13 cellular contexts compared by ENCODE assay signal in the genomic region with DNA sequence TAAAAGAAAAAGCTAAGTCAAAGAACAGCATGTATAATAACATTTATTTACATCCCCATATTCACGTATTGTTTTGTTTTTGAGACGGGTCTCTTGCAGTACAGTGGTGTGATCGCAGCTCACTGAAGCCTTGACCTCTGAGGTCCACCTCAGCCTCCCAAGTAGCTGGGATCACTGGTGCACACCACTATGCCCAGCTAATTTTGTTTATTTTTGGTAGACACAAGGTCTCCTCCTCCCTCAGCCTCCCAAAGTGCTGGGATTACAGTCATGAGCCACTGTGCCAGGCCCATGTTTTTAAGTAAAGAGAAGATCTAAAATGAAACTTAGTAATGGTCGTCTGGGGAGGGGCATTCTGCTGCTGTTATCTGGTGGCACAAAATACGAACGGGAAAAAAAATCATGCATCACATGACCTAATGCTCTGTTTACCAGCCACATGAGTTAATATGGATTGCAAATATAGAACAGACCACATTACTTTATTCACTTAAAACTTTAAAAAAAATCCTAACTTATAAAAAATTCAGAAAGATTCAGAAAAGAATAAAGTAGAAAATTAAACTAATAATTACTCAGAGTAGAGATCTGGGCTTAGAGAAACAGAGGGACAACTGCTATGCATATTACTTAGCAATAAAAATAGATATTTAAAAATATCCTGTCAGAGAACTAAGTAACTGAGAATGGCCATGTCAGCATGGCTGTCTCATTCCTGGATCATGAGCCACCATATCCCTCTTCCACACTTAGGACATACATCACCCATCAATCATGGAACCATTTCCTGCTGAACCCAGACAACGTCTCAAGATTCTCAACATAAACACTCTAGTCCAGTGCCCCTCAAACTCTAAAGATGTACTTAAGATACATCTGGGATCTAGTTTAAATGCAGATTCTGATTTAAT. TPM values are rescaled to one million over a fixed set of nuclear protein-coding genes. Genes with fewer than 3 reads are reported as not detected.
DNase-seq lines count a peak whose midpoint lies in the region; ATAC-seq, FAIRE-seq and TF ChIP-seq lines count a peak whose summit lies in the region.
"Had no signal": no experiment of that assay in that cellular context is flagged by ENCODE, and none has a peak within 500 bp of the region (broad histone marks: within the 10 kb centered on the region; RNA-seq: fewer than 3 reads in every experiment).

No MANE protein-coding gene starts in this region.

- no peaks in the 10 kb centered on the region for H3K27me3 Mint-ChIP-seq in activated CD8-positive, alpha-beta T cell treated with anti-CD3 and anti-CD28 coated beads for 36 hours
- no peaks in the 10 kb centered on the region for H3K27me3 Mint-ChIP-seq in activated CD8-positive, alpha-beta T cell treated with anti-CD3 and anti-CD28 coated beads, Interleukin-2, amount 10 ng/mL, durations not matched to agents 7 days and 5 days (ENCODE audit: low read depth)
- H3K27me3 Mint-ChIP-seq in chondrocyte (ENCODE audit: low read depth) (no peaks in the 10 kb centered on the region), type B pancreatic cell (no peaks in the 10 kb centered on the region)
- H3K27me3 Mint-ChIP-seq: activated naive CD4-positive, alpha-beta T cell treated with anti-CD3 and anti-CD28 coated beads, Interleukin-2, amount 10 ng/mL, durations not matched to agents 7 days and 5 days had no signal

- POLR2A ChIA-PET in activated CD8-positive, alpha-beta T cell treated with anti-CD3 and anti-CD28 coated beads for 36 hours (lab: Charles Lee), result no interaction called here
- POLR2A ChIA-PET in activated CD8-positive, alpha-beta T cell treated with anti-CD3 and anti-CD28 coated beads, Interleukin-2, amount 10 ng/mL, durations not matched to agents 7 days and 5 days (lab: Charles Lee), result no interaction called here

- no peak overlapping the region for H3K4me3 Mint-ChIP-seq in activated CD8-positive, alpha-beta T cell treated with anti-CD3 and anti-CD28 coated beads for 36 hours
- H3K4me3 Mint-ChIP-seq in activated CD8-positive, alpha-beta T cell treated with anti-CD3 and anti-CD28 coated beads, Interleukin-2, amount 10 ng/mL, durations not matched to agents 7 days and 5 days, result no peak overlapping the region
- H3K4me3 Mint-ChIP-seq in chondrocyte (ENCODE audit: unreplicated experiment) (no peak overlapping the region), type B pancreatic cell (no peak overlapping the region)
- H3K4me3 Mint-ChIP-seq: activated naive CD4-positive, alpha-beta T cell treated with anti-CD3 and anti-CD28 coated beads, Interleukin-2, amount 10 ng/mL, durations not matched to agents 7 days and 5 days had no signal

- H3K4me1 Mint-ChIP-seq in activated CD8-positive, alpha-beta T cell treated with anti-CD3 and anti-CD28 coated beads for 36 hours (ENCODE audit: low read depth), result peaks cover 51% of the 10 kb centered on the region
- peaks cover 30% of the 10 kb centered on the region for H3K4me1 Mint-ChIP-seq in activated CD8-positive, alpha-beta T cell treated with anti-CD3 and anti-CD28 coated beads, Interleukin-2, amount 10 ng/mL, durations not matched to agents 7 days and 5 days (ENCODE audit: low read depth)
- H3K4me1 Mint-ChIP-seq in chondrocyte (ENCODE audit: low read depth), result peaks cover 65% of the 10 kb centered on the region
- H3K4me1 Mint-ChIP-seq in type B pancreatic cell (ENCODE audit: unreplicated experiment), result peaks cover 27% of the 10 kb centered on the region

- H3K36me3 Mint-ChIP-seq in activated CD8-positive, alpha-beta T cell treated with anti-CD3 and anti-CD28 coated beads for 36 hours (ENCODE audit: low read depth), result peaks cover 60% of the 10 kb centered on the region
- H3K36me3 Mint-ChIP-seq in activated CD8-positive, alpha-beta T cell treated with anti-CD3 and anti-CD28 coated beads, Interleukin-2, amount 10 ng/mL, durations not matched to agents 7 days and 5 days (ENCODE audit: low read depth), result peaks cover 68% of the 10 kb centered on the region
- peaks cover 32% of the 10 kb centered on the region for H3K36me3 Mint-ChIP-seq in chondrocyte (ENCODE audit: low read depth)
- H3K36me3 Mint-ChIP-seq in type B pancreatic cell, result peaks cover 48% of the 10 kb centered on the region

- FAIRE-seq in islet of Langerhans (lab: Jason Lieb, UNC), result peak; percentile 13
- FAIRE-seq: A204.1 had no signal

- intact Hi-C loops in activated CD8-positive, alpha-beta T cell treated with anti-CD3 and anti-CD28 coated beads for 36 hours (cut with micrococcal nuclease), result no loop called here

- CTCF ChIA-PET in activated CD8-positive, alpha-beta T cell treated with anti-CD3 and anti-CD28 coated beads for 36 hours (lab: Charles Lee), result interaction anchor here (1.3 kb wide), 1 partner anchor 8 kb away, joined by 4 read pairs; no protein-coding TSS in a partner anchor
- CTCF ChIA-PET in activated CD8-positive, alpha-beta T cell treated with anti-CD3 and anti-CD28 coated beads, Interleukin-2, amount 10 ng/mL, durations not matched to agents 7 days and 5 days (lab: Charles Lee), result no interaction called here

- H3K27ac Mint-ChIP-seq in activated CD8-positive, alpha-beta T cell treated with anti-CD3 and anti-CD28 coated beads for 36 hours, result peak overlapping the region; percentile 48
- H3K27ac Mint-ChIP-seq in activated CD8-positive, alpha-beta T cell treated with anti-CD3 and anti-CD28 coated beads, Interleukin-2, amount 10 ng/mL, durations not matched to agents 7 days and 5 days, result no peak overlapping the region
- peak overlapping the region; percentile 65 for H3K27ac Mint-ChIP-seq in chondrocyte (ENCODE audit: unreplicated experiment)
- H3K27ac Mint-ChIP-seq in type B pancreatic cell, result peak overlapping the region; percentile 25
- H3K27ac Mint-ChIP-seq: activated naive CD4-positive, alpha-beta T cell treated with anti-CD3 and anti-CD28 coated beads, Interleukin-2, amount 10 ng/mL, durations not matched to agents 7 days and 5 days had no signal

- ATAC-seq in activated CD8-positive, alpha-beta T cell treated with anti-CD3 and anti-CD28 coated beads for 36 hours, result no peak
- no peak for ATAC-seq in activated CD8-positive, alpha-beta T cell treated with anti-CD3 and anti-CD28 coated beads, Interleukin-2, amount 10 ng/mL, durations not matched to agents 7 days and 5 days

- H3K9me3 Mint-ChIP-seq in activated CD8-positive, alpha-beta T cell treated with anti-CD3 and anti-CD28 coated beads for 36 hours, result no peaks in the 10 kb centered on the region
- no peaks in the 10 kb centered on the region for H3K9me3 Mint-ChIP-seq in activated CD8-positive, alpha-beta T cell treated with anti-CD3 and anti-CD28 coated beads, Interleukin-2, amount 10 ng/mL, durations not matched to agents 7 days and 5 days (ENCODE audit: insufficient read depth)
- H3K9me3 Mint-ChIP-seq in chondrocyte (ENCODE audit: low read depth), result no peaks in the 10 kb centered on the region
- no peaks in the 10 kb centered on the region for H3K9me3 Mint-ChIP-seq in type B pancreatic cell
- H3K9me3 Mint-ChIP-seq: activated naive CD4-positive, alpha-beta T cell treated with anti-CD3 and anti-CD28 coated beads, Interleukin-2, amount 10 ng/mL, durations not matched to agents 7 days and 5 days had no signal

- TF ChIP-seq CTCF in activated CD8-positive, alpha-beta T cell treated with anti-CD3 and anti-CD28 coated beads for 36 hours (IDR thresholded peaks at IDR 0.05), result no peak
- TF ChIP-seq CTCF in chondrocyte (IDR thresholded peaks at IDR 0.05) (no peak), type B pancreatic cell (conservative IDR thresholded peaks at IDR 0.05) (no peak)

- no peak for DNase-seq in activated CD8-positive, alpha-beta T cell treated with anti-CD3 and anti-CD28 coated beads for 36 hours
- no peak for DNase-seq in activated CD8-positive, alpha-beta T cell treated with anti-CD3 and anti-CD28 coated beads, Interleukin-2, amount 10 ng/mL, durations not matched to agents 7 days and 5 days
- DNase-seq in chondrocyte (ENCODE audit: low spot score) (no peak), type B pancreatic cell (ENCODE audit: extremely low spot score, unreplicated experiment) (no peak), NCI-H2196 treated with DMSO at 0.1 percent for 48 hours (lab: John Stamatoyannopoulos, UW; ENCODE audit: unreplicated experiment) (no peak), NCI-H2171 treated with DMSO at 0.1 percent for 48 hours (lab: John Stamatoyannopoulos, UW) (no peak)
- DNase-seq in activated CD8-positive, alpha-beta memory T cell treated with anti-CD3 and anti-CD28 coated beads for 24 hours, result no peak
- DNase-seq: activated naive CD4-positive, alpha-beta T cell treated with anti-CD3 and anti-CD28 coated beads, Interleukin-2, amount 10 ng/mL, durations not matched to agents 7 days and 5 days; Calu3; NCI-H1417; NCI-H524 treated with DMSO at 0.1 percent for 48 hours had no signal

RNA-seq across cellular contexts. Expression of gene MMADHC, which starts 7.3 kb away (rescaled TPM):
- total RNA-seq in activated CD8-positive, alpha-beta T cell treated with anti-CD3 and anti-CD28 coated beads for 36 hours, result 100 to 1,000 TPM; 130 to 132 TPM
- 10 to 100 TPM; 91.1 to 93.6 TPM for total RNA-seq in activated CD8-positive, alpha-beta T cell treated with anti-CD3 and anti-CD28 coated beads, Interleukin-2, amount 10 ng/mL, durations not matched to agents 7 days and 5 days
- total RNA-seq in chondrocyte, result 90.4 to 95.4 TPM (median 92.8 TPM) in 3 replicates
- 87.3 and 98.0 TPM in 2 replicates for total RNA-seq in type B pancreatic cell (ENCODE audit: low replicate concordance)
